In the genomic region with DNA sequence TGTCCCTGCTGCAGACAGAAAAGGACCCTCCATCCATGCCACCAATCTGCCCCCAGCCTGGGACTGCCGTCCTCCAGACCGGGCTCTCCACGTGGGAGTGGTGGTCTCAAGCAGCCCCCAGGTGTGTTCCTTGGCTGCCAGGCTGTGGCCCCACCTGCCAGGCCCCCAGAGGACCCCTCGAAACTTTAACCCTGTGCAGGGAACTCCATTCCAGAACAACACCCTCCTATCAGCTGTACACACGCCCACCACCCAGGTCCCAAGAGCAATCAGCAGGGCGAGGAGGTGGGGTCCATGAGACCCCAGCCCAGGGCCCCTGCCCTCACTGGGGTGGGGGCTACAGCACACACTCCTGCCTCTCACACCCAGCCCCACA, we compare ENCODE assay signal across 13 cellular contexts. TPM values are rescaled to one million over a fixed set of nuclear protein-coding genes. Genes with fewer than 3 reads are reported as not detected.
A peak's percentile ranks its signal among the peaks of the same experiment; 100 is the strongest.
DNase-seq lines count a peak whose midpoint lies in the region; ATAC-seq, FAIRE-seq and TF ChIP-seq lines count a peak whose summit lies in the region.
"Had no signal": no experiment of that assay in that cellular context is flagged by ENCODE, and none has a peak within 500 bp of the region (broad histone marks: within the 10 kb centered on the region; RNA-seq: fewer than 3 reads in every experiment).

No MANE protein-coding gene starts in this region.

- peak overlapping the region; percentile 95 for H3K4me2 ChIP-seq in GM23338

- POLR2A ChIA-PET in AG04450 (lab: Yijun Ruan, JAX): interaction anchor here (0.6 to 1.3 kb wide), 3 partner anchors 8 to 273 kb away, joined by 3 read pairs; partner anchors contain the start of genes DCXR and MAFG
- POLR2A ChIA-PET in activated CD8-positive, alpha-beta T cell treated with anti-CD3 and anti-CD28 coated beads for 36 hours (lab: Charles Lee): interaction anchor here (2.3 to 2.8 kb wide), 3 partner anchors 9 to 66 kb away, joined by 10 to 20 read pairs (median 12); partner anchors contain the start of gene MAFG

- TF ChIP-seq CTCF in AG04450 (IDR thresholded peaks at IDR 0.05; ENCODE audit: low read depth, low read length) (no peak), GM23338 (conservative IDR thresholded peaks at IDR 0.05; ENCODE audit: low read depth in 2 of 2) (no peak), kidney (IDR thresholded peaks at IDR 0.05; ENCODE audit: borderline replicate concordance, extremely low read depth, insufficient read depth) (no peak), CD14-positive monocyte (IDR thresholded peaks at IDR 0.05) (no peak)
- no peak for TF ChIP-seq CTCF in activated CD8-positive, alpha-beta T cell treated with anti-CD3 and anti-CD28 coated beads for 36 hours (IDR thresholded peaks at IDR 0.05)

- no peak overlapping the region for H3K27ac ChIP-seq in AG04450 (ENCODE audit: low read depth, low read length)
- H3K27ac ChIP-seq in GM23338 (ENCODE audit: low read depth): no peak overlapping the region
- no peak overlapping the region for H3K27ac ChIP-seq in kidney (ENCODE audit: low read depth in 2 of 2, low read length in 2 of 2)
- H3K27ac ChIP-seq: parathyroid adenoma had no signal

- ATAC-seq in GM23338: no peak
- no peak for ATAC-seq in activated CD8-positive, alpha-beta T cell treated with anti-CD3 and anti-CD28 coated beads for 36 hours
- ATAC-seq in GM18870 (IDR thresholded peaks at IDR 0.05; ENCODE audit: unreplicated experiment): no peak
- ATAC-seq: activated naive CD4-positive, alpha-beta T cell treated with anti-CD3 and anti-CD28 coated beads, Interleukin-2, amount 50 U/mL, for 72 hours had no signal

- no peaks in the 10 kb centered on the region for H3K36me3 ChIP-seq in GM23338 (ENCODE audit: insufficient read depth)
- H3K36me3 ChIP-seq in kidney (ENCODE audit: control insufficient read depth in 1 of 2, insufficient read depth in 2 of 2, low read length in 2 of 2): no peaks in the 10 kb centered on the region

- no peak for FAIRE-seq in kidney (lab: Jason Lieb, UNC)
- FAIRE-seq: endothelial cell of umbilical vein, G401.6 had no signal

- peaks cover 16% of the 10 kb centered on the region for H3K4me1 Mint-ChIP-seq in GM23338
- peaks cover 39% of the 10 kb centered on the region for H3K4me1 Mint-ChIP-seq in activated CD8-positive, alpha-beta T cell treated with anti-CD3 and anti-CD28 coated beads for 36 hours (ENCODE audit: low read depth)
- H3K4me1 Mint-ChIP-seq in CD14-positive monocyte: peaks cover 20% of the 10 kb centered on the region

- CTCF ChIA-PET in AG04450 (lab: Charles Lee): no interaction called here
- CTCF ChIA-PET in activated CD8-positive, alpha-beta T cell treated with anti-CD3 and anti-CD28 coated beads for 36 hours (lab: Charles Lee): no interaction called here

- peaks cover 17% of the 10 kb centered on the region for H3F3A ChIP-seq in GM23338 (replicated peaks; ENCODE audit: low read depth)

- H3K27me3 Mint-ChIP-seq in GM23338 (ENCODE audit: insufficient read depth, low read depth, poor library complexity) (peaks cover 30% of the 10 kb centered on the region), CD14-positive monocyte (ENCODE audit: low read depth in 3 of 3) (peaks cover 35 to 67% (median 45%) of the 10 kb centered on the region in 3 donors)
- no peaks in the 10 kb centered on the region for H3K27me3 Mint-ChIP-seq in activated CD8-positive, alpha-beta T cell treated with anti-CD3 and anti-CD28 coated beads for 36 hours

- H3K36me3 Mint-ChIP-seq in GM23338 (ENCODE audit: low read depth): peaks cover 38% of the 10 kb centered on the region
- H3K36me3 Mint-ChIP-seq in activated CD8-positive, alpha-beta T cell treated with anti-CD3 and anti-CD28 coated beads for 36 hours (ENCODE audit: low read depth): peaks cover 39% of the 10 kb centered on the region
- no peaks in the 10 kb centered on the region for H3K36me3 Mint-ChIP-seq in CD14-positive monocyte

- H3K27ac Mint-ChIP-seq in GM23338: no peak overlapping the region
- H3K27ac Mint-ChIP-seq in activated CD8-positive, alpha-beta T cell treated with anti-CD3 and anti-CD28 coated beads for 36 hours: peak overlapping the region; percentile 59
- H3K27ac Mint-ChIP-seq in CD14-positive monocyte: no peak overlapping the region

- no peak overlapping the region for H3K9ac ChIP-seq in kidney (ENCODE audit: low read length in 2 of 2)
- H3K9ac ChIP-seq: parathyroid adenoma had no signal

- intact Hi-C loops in activated CD8-positive, alpha-beta T cell treated with anti-CD3 and anti-CD28 coated beads for 36 hours (cut with micrococcal nuclease): no loop called here
- intact Hi-C loops in kidney (cut with DNase I): no loop called here
- intact Hi-C loops in CD14-positive monocyte (cut with micrococcal nuclease): no loop called here

- H3K9me2 ChIP-seq in GM23338 (ENCODE audit: insufficient read depth): no peaks in the 10 kb centered on the region

- H3K4me3 ChIP-seq in AG04450 (ENCODE audit: low read depth, low read length) (peak overlapping the region; percentile 45), GM23338 (peak overlapping the region; percentile 86), kidney (ENCODE audit: low read length in 2 of 2) (no peak overlapping the region)

- peaks cover 12% of the 10 kb centered on the region; the same call in 1 of the 2 replicates for H3K79me2 ChIP-seq in GM23338 (replicated peaks; ENCODE audit: insufficient read depth)
- H3K79me2 ChIP-seq: parathyroid adenoma had no signal

- H4K20me1 ChIP-seq in GM23338 (replicated peaks; ENCODE audit: insufficient read depth): no peaks in the 10 kb centered on the region; the same call in 1 of the 2 replicates

- H2AFZ ChIP-seq in GM23338: no peak overlapping the region
- H2AFZ ChIP-seq: parathyroid adenoma had no signal

- H3K4me3 Mint-ChIP-seq in GM23338 (peak overlapping the region; percentile 93), CD14-positive monocyte (no peak overlapping the region)
- H3K4me3 Mint-ChIP-seq in activated CD8-positive, alpha-beta T cell treated with anti-CD3 and anti-CD28 coated beads for 36 hours: peak overlapping the region; percentile 88

- DNase-seq in AG04450 (ENCODE audit: low read depth, low spot score): no peak
- no peak for DNase-seq in GM23338 (ENCODE audit: low spot score)
- no peak for DNase-seq in activated CD8-positive, alpha-beta T cell treated with anti-CD3 and anti-CD28 coated beads for 36 hours
- DNase-seq in kidney: peak; percentile 74
- DNase-seq in CD14-positive monocyte (ENCODE audit: low spot score): no peak
- no peak for DNase-seq in T1000 (lab: John Stamatoyannopoulos, UW)
- DNase-seq in activated effector memory CD4-positive, alpha-beta T cell treated with Interleukin-2 at 50 U/mL for 16 hours: no peak

- H3K4me1 ChIP-seq in GM23338 (ENCODE audit: insufficient read depth) (no peaks in the 10 kb centered on the region), kidney (ENCODE audit: control insufficient read depth in 1 of 2, insufficient read depth in 1 of 2, low read depth in 1 of 2, low read length in 2 of 2) (peaks cover 0 to 3% of the 10 kb centered on the region in 2 donors)
- H3K4me1 ChIP-seq: parathyroid adenoma had no signal

- H3K9me3 ChIP-seq in AG04450 (ENCODE audit: control insufficient read depth, insufficient read depth, low read length) (no peaks in the 10 kb centered on the region; the same call in 1 of the 2 replicates), kidney (ENCODE audit: control insufficient read depth in 1 of 2, low read length in 2 of 2) (no peaks in the 10 kb centered on the region)

- H3K9me3 Mint-ChIP-seq in GM23338 (no peaks in the 10 kb centered on the region), CD14-positive monocyte (peaks cover 0 to 4% (median 0%) of the 10 kb centered on the region in 7 donors)
- no peaks in the 10 kb centered on the region for H3K9me3 Mint-ChIP-seq in activated CD8-positive, alpha-beta T cell treated with anti-CD3 and anti-CD28 coated beads for 36 hours
- H3K9me3 Mint-ChIP-seq: activated naive CD4-positive, alpha-beta T cell treated with anti-CD3 and anti-CD28 coated beads, Interleukin-2, amount 50 U/mL, for 72 hours had no signal

- peaks cover 4% of the 10 kb centered on the region for H3K27me3 ChIP-seq in AG04450 (ENCODE audit: control insufficient read depth, insufficient read depth, low read length)
- peaks cover 4% of the 10 kb centered on the region; the same call in 1 of the 2 replicates for H3K27me3 ChIP-seq in GM23338 (ENCODE audit: insufficient read depth)

RNA-seq across cellular contexts. Expression of gene PYCR1, which starts 1.4 kb away (rescaled TPM):
- polyA plus RNA-seq in AG04450 (2011; rRNA removed): 103 and 154 TPM in 2 replicates
- 84.5 and 118 TPM in 2 replicates for polyA minus RNA-seq in AG04450 (2011; rRNA and poly(A)+ RNA removed)
- total RNA-seq in GM23338 (2014; rRNA removed; shearing (Covaris generic)): 237 and 240 TPM in 2 replicates
- polyA plus RNA-seq in GM23338 (2016; fragmentation: Nextera tagmentation; extraction: Ambion mirVana): 87.3 and 98.9 TPM in 2 replicates
- total RNA-seq in activated CD8-positive, alpha-beta T cell treated with anti-CD3 and anti-CD28 coated beads for 36 hours: 100 to 1,000 TPM; 140 to 141 TPM
- total RNA-seq in kidney: 14.2 TPM
- polyA plus RNA-seq in kidney (ENCODE audit: insufficient read depth, low read depth, low replicate concordance): 7.9 TPM
- not detected for polyA plus RNA-seq in CD14-positive monocyte

RNA-seq across cellular contexts. Expression of gene MAFG, which starts 8.2 kb away (rescaled TPM):
- polyA plus RNA-seq in AG04450 (2011; rRNA removed): 17.6 and 17.7 TPM in 2 replicates
- 9.3 and 10.6 TPM in 2 replicates for polyA minus RNA-seq in AG04450 (2011; rRNA and poly(A)+ RNA removed)
- 32.0 and 33.4 TPM in 2 replicates for total RNA-seq in GM23338 (2014; rRNA removed; shearing (Covaris generic))
- 17.2 and 21.7 TPM in 2 replicates for polyA plus RNA-seq in GM23338 (2016; fragmentation: Nextera tagmentation; extraction: Ambion mirVana)
- total RNA-seq in activated CD8-positive, alpha-beta T cell treated with anti-CD3 and anti-CD28 coated beads for 36 hours: 10 to 100 TPM; 12.4 to 14.1 TPM
- total RNA-seq in kidney: 18.2 TPM
- 8.3 TPM for polyA plus RNA-seq in kidney (ENCODE audit: insufficient read depth, low read depth, low replicate concordance)
- polyA plus RNA-seq in CD14-positive monocyte: 1 to 10 TPM; 7.4 to 7.6 TPM

RNA-seq across cellular contexts. Expression of gene MYADML2, which starts 11.3 kb away (rescaled TPM):
- polyA plus RNA-seq in AG04450 (2011; rRNA removed): not detected in 2 replicates
- not detected in 2 replicates for polyA minus RNA-seq in AG04450 (2011; rRNA and poly(A)+ RNA removed)
- 0.78 and 1.7 TPM in 2 replicates for total RNA-seq in GM23338 (2014; rRNA removed; shearing (Covaris generic))
- polyA plus RNA-seq in GM23338 (2016; fragmentation: Nextera tagmentation; extraction: Ambion mirVana): 0.42 and 0.70 TPM in 2 replicates
- not detected for total RNA-seq in activated CD8-positive, alpha-beta T cell treated with anti-CD3 and anti-CD28 coated beads for 36 hours
- not detected for total RNA-seq in kidney
- polyA plus RNA-seq in kidney (ENCODE audit: insufficient read depth, low read depth, low replicate concordance): not detected
- polyA plus RNA-seq in CD14-positive monocyte: not detected
- total RNA-seq: activated naive CD4-positive, alpha-beta T cell treated with anti-CD3 and anti-CD28 coated beads, Interleukin-2, amount 50 U/mL, for 72 hours; endothelial cell of umbilical vein; ureter had no signal
- polyA plus RNA-seq: endothelial cell of umbilical vein had no signal

RNA-seq across cellular contexts. Expression of gene SIRT7, which starts 17.7 kb away (rescaled TPM):
- polyA plus RNA-seq in AG04450 (2011; rRNA removed): 4.3 and 6.0 TPM in 2 replicates
- polyA minus RNA-seq in AG04450 (2011; rRNA and poly(A)+ RNA removed): 24.8 and 35.2 TPM in 2 replicates
- total RNA-seq in GM23338 (2014; rRNA removed; shearing (Covaris generic)): 20.8 and 29.7 TPM in 2 replicates
- polyA plus RNA-seq in GM23338 (2016; fragmentation: Nextera tagmentation; extraction: Ambion mirVana): 16.3 and 17.1 TPM in 2 replicates
- total RNA-seq in activated CD8-positive, alpha-beta T cell treated with anti-CD3 and anti-CD28 coated beads for 36 hours: 10 to 100 TPM; 28.1 to 32.0 TPM
- 25.2 TPM for total RNA-seq in kidney
- 17.4 TPM for polyA plus RNA-seq in kidney (ENCODE audit: insufficient read depth, low read depth, low replicate concordance)
- polyA plus RNA-seq in CD14-positive monocyte: 10 to 100 TPM; 22.5 to 23.7 TPM

RNA-seq across cellular contexts. Expression of gene PCYT2, which starts 24.5 kb away (rescaled TPM):
- polyA plus RNA-seq in AG04450 (2011; rRNA removed) (25.2 and 31.8 TPM in 2 replicates), GM23338 (2016; fragmentation: Nextera tagmentation; extraction: Ambion mirVana) (50.9 and 51.6 TPM in 2 replicates), kidney (ENCODE audit: insufficient read depth, low read depth, low replicate concordance) (104 TPM), CD14-positive monocyte (10 to 100 TPM; 10.7 to 11.0 TPM)
- polyA minus RNA-seq in AG04450 (2011; rRNA and poly(A)+ RNA removed): 25.9 and 33.5 TPM in 2 replicates
- total RNA-seq in GM23338 (2014; rRNA removed; shearing (Covaris generic)): 65.2 and 82.9 TPM in 2 replicates
- 10 to 100 TPM; 20.5 to 22.6 TPM for total RNA-seq in activated CD8-positive, alpha-beta T cell treated with anti-CD3 and anti-CD28 coated beads for 36 hours
- total RNA-seq in kidney: 28.4 TPM

Comparison
In these comparisons a context has a peak if more than half of its experiments do, and no peak if none do; other contexts are left out.
1. H3K4me3 ChIP-seq: peak in AG04450 (single experiment) and GM23338 (single experiment); none in kidney (0 of 2).
2. H3K4me3 Mint-ChIP-seq: peak in GM23338 (single experiment) and activated CD8-positive, alpha-beta T cell treated with anti-CD3 and anti-CD28 coated beads for 36 hours (single experiment); none in CD14-positive monocyte (0 of 2).